In genomic region chr2:178409261-178409660, GRCh38 we compare ENCODE assay signal across 33 cellular contexts.
"Had no signal": no experiment of that assay in that cellular context is flagged by ENCODE, and none has a peak within 500 bp of the region (broad histone marks: within the 10 kb centered on the region; RNA-seq: fewer than 3 reads in every experiment).

No MANE protein-coding gene starts in this region.

- FAIRE-seq: astrocyte had no signal

- DNase-seq: activated B cell treated with CpG ODN at 0.5 μM for 24 hours; activated CD4-positive, alpha-beta memory T cell treated with anti-CD3 and anti-CD28 coated beads for 36 hours; activated CD4-positive, alpha-beta T cell treated with anti-CD3 and anti-CD28 coated beads for 4 hours; activated CD4-positive, alpha-beta T cell treated with anti-CD3 and anti-CD28 coated beads, Interleukin-2, amount 10 ng/mL, durations not matched to agents 24 days and 14 days; activated CD4-positive, alpha-beta T cell treated with anti-CD3 and anti-CD28 coated beads, Interleukin-2, amount 50 U/mL, for 1 hour; activated CD4-positive, alpha-beta T cell treated with anti-CD3 and anti-CD28 coated beads, Interleukin-2, amount 50 U/mL, for 4 hours; activated CD4-positive, CD25-positive, alpha-beta regulatory T cell treated with anti-CD3 and anti-CD28 coated beads, Interleukin-2, amount 50 U/mL, for 72 hours; activated CD8-positive, alpha-beta memory T cell treated with anti-CD3 and anti-CD28 coated beads, Interleukin-2, amount 50 U/mL, for 4 hours; activated CD8-positive, alpha-beta T cell treated with anti-CD3 and anti-CD28 coated beads for 36 hours; activated effector memory CD4-positive, alpha-beta T cell treated with anti-CD3 and anti-CD28 coated beads, Interleukin-2, amount 50 U/mL, for 16 hours; activated gamma-delta T cell treated with Interleukin-2 at 50 U/mL for 16 hours; activated naive CD4-positive, alpha-beta T cell; activated naive CD4-positive, alpha-beta T cell treated with anti-CD3 and anti-CD28 coated beads for 36 hours; activated naive CD4-positive, alpha-beta T cell treated with anti-CD3 and anti-CD28 coated beads, Interleukin-2, amount 50 U/mL, for 16 hours; activated naive CD8-positive, alpha-beta T cell treated with anti-CD3 and anti-CD28 coated beads for 36 hours; activated T-cell treated with anti-CD3 and anti-CD28 coated beads for 4 hours; activated T-cell treated with anti-CD3 and anti-CD28 coated beads, Interleukin-2, amount 50 U/mL, for 1 hour; activated T-cell treated with anti-CD3 and anti-CD28 coated beads, Interleukin-2, amount 50 U/mL, for 4 hours; activated T-cell treated with anti-CD3 and anti-CD28 coated beads, Interleukin-2, amount 50 U/mL, for 72 hours; adrenal gland; amniotic stem cell; aorta; body of pancreas; brain microvascular endothelial cell; central memory CD4-positive, alpha-beta T cell; T-helper 1 cell; T-helper 2 cell; T-helper 9 cell had no signal

- H3K9me3 ChIP-seq: adrenal gland, body of pancreas, breast epithelium had no signal

- H3K27me3 ChIP-seq: adrenal gland, body of pancreas, brain microvascular endothelial cell, breast epithelium had no signal

- H3K36me3 ChIP-seq: adrenal gland, brain microvascular endothelial cell, breast epithelium had no signal

- H3K4me1 ChIP-seq: breast epithelium had no signal

- ATAC-seq: activated CD8-positive, alpha-beta T cell treated with anti-CD3 and anti-CD28 coated beads for 36 hours; activated naive CD4-positive, alpha-beta T cell treated with anti-CD3 and anti-CD28 coated beads, Interleukin-2, amount 50 U/mL, for 72 hours; activated T-cell treated with anti-CD3 and anti-CD28 coated beads, Interleukin-2, amount 50 U/mL, for 4 hours; activated T-cell treated with anti-CD3 and anti-CD28 coated beads, Interleukin-2, amount 50 U/mL, for 72 hours; activated T-helper 17 cell treated with anti-CD3 and anti-CD28 coated beads, Interleukin-2, amount 50 U/mL, for 72 hours; body of pancreas had no signal

- H3K27ac ChIP-seq: adrenal gland, body of pancreas, brain microvascular endothelial cell, breast epithelium, VCaP had no signal

- H3K4me3 ChIP-seq: adrenal gland, body of pancreas, breast epithelium had no signal
